30 cellular contexts compared by ENCODE assay signal in genomic region chr9:87830446-87830845, GRCh38. TPM values are rescaled to one million over a fixed set of nuclear protein-coding genes. Genes with fewer than 3 reads are reported as not detected.
"Had no signal": no experiment of that assay in that cellular context is flagged by ENCODE, and none has a peak within 500 bp of the region (broad histone marks: within the 10 kb centered on the region; RNA-seq: fewer than 3 reads in every experiment).

No MANE protein-coding gene starts in this region.

- H3K9me3 ChIP-seq: heart left ventricle, lower lobe of right lung, thyroid gland had no signal

- H3K36me3 ChIP-seq: heart left ventricle, lower lobe of right lung, thyroid gland had no signal

- H3K36me3 Mint-ChIP-seq: activated CD8-positive, alpha-beta memory T cell treated with anti-CD3 and anti-CD28 coated beads, Interleukin-2, amount 10 ng/mL, durations not matched to agents 7 days and 5 days; activated naive CD4-positive, alpha-beta T cell treated with anti-CD3 and anti-CD28 coated beads, Interleukin-2, amount 50 U/mL, for 24 hours; brain; immature natural killer cell; naive B cell had no signal

- ATAC-seq: activated CD4-positive, CD25-positive, alpha-beta regulatory T cell treated with anti-CD3 and anti-CD28 coated beads, Interleukin-2, amount 50 U/mL, for 24 hours; activated CD8-positive, alpha-beta memory T cell treated with anti-CD3 and anti-CD28 coated beads, Interleukin-2, amount 10 ng/mL, durations not matched to agents 7 days and 5 days; heart left ventricle; left lobe of liver; lower lobe of right lung; sciatic nerve; stimulated activated naive CD8-positive, alpha-beta T cell treated with anti-CD3 and anti-CD28 coated beads, Interleukin-15, Interleukin-2, amounts not matched to agents 100 U/mL and 50 U/mL, for 24 hours had no signal

- H3K4me1 ChIP-seq: heart left ventricle, lower lobe of right lung, thyroid gland had no signal

- H3K9me3 Mint-ChIP-seq: activated naive CD4-positive, alpha-beta T cell treated with anti-CD3 and anti-CD28 coated beads, Interleukin-2, amount 50 U/mL, for 24 hours; dendritic cell treated with granulocyte-macrophage colony-stimulating factor and Interleukin-4, amounts not matched to agents 40 ng/mL and 50 ng/mL, for 4 days; T-helper 1 cell treated with Interleukin-12 subunit alpha and Interleukin-12 subunit beta and Interleukin-4 antibody, amounts not matched to agents 30 μg/mL and 1 μg/mL, for 36 hours had no signal

- H3K27ac Mint-ChIP-seq: activated CD8-positive, alpha-beta memory T cell treated with anti-CD3 and anti-CD28 coated beads, Interleukin-2, amount 10 ng/mL, durations not matched to agents 7 days and 5 days; activated naive CD4-positive, alpha-beta T cell treated with anti-CD3 and anti-CD28 coated beads, Interleukin-2, amount 50 U/mL, for 24 hours; brain; dendritic cell treated with granulocyte-macrophage colony-stimulating factor and Interleukin-4, amounts not matched to agents 40 ng/mL and 50 ng/mL, for 4 days; immature natural killer cell; T-helper 1 cell treated with Interleukin-12 subunit alpha and Interleukin-12 subunit beta and Interleukin-4 antibody, amounts not matched to agents 30 μg/mL and 1 μg/mL, for 36 hours had no signal

- H3K4me3 ChIP-seq: heart left ventricle, lower lobe of right lung, thyroid gland had no signal

- H3K27me3 Mint-ChIP-seq: activated naive CD4-positive, alpha-beta T cell treated with anti-CD3 and anti-CD28 coated beads, Interleukin-2, amount 50 U/mL, for 24 hours had no signal

- H3K27me3 ChIP-seq: thyroid gland had no signal

- DNase-seq: activated CD8-positive, alpha-beta memory T cell treated with anti-CD3 and anti-CD28 coated beads, Interleukin-2, amount 10 ng/mL, durations not matched to agents 7 days and 5 days; activated effector memory CD4-positive, alpha-beta T cell treated with anti-CD3 and anti-CD28 coated beads, Interleukin-2, amount 50 U/mL, for 16 hours; activated T-cell treated with anti-CD3 and anti-CD28 coated beads for 4 hours; anterior cingulate cortex; caudate nucleus; effector CD4-positive, alpha-beta T cell; heart left ventricle; immature natural killer cell; lower lobe of right lung; naive B cell; occipital lobe; small intestine; stimulated activated CD4-positive, alpha-beta T cell treated with anti-CD3 and anti-CD28 coated beads, Interleukin-2, amount 100 ng/mL, for 48 hours; stimulated activated naive CD8-positive, alpha-beta T cell treated with anti-CD3 and anti-CD28 coated beads, Interleukin-15, Interleukin-2, amounts not matched to agents 100 U/mL and 50 U/mL, for 24 hours; thyroid gland had no signal

- H3K27ac ChIP-seq: heart left ventricle, lower lobe of right lung, thyroid gland had no signal

- H3K4me3 Mint-ChIP-seq: activated CD8-positive, alpha-beta memory T cell treated with anti-CD3 and anti-CD28 coated beads, Interleukin-2, amount 10 ng/mL, durations not matched to agents 7 days and 5 days; activated naive CD4-positive, alpha-beta T cell treated with anti-CD3 and anti-CD28 coated beads, Interleukin-2, amount 50 U/mL, for 24 hours; brain; dendritic cell treated with granulocyte-macrophage colony-stimulating factor and Interleukin-4, amounts not matched to agents 40 ng/mL and 50 ng/mL, for 4 days; immature natural killer cell; naive B cell; T-helper 1 cell treated with Interleukin-12 subunit alpha and Interleukin-12 subunit beta and Interleukin-4 antibody, amounts not matched to agents 30 μg/mL and 1 μg/mL, for 36 hours had no signal

- H3K4me1 Mint-ChIP-seq: activated CD8-positive, alpha-beta memory T cell treated with anti-CD3 and anti-CD28 coated beads, Interleukin-2, amount 10 ng/mL, durations not matched to agents 7 days and 5 days; immature natural killer cell; naive B cell had no signal

RNA-seq across cellular contexts. Expression of gene SPATA31E1, which starts 52.2 kb away (rescaled TPM):
- total RNA-seq: activated CD8-positive, alpha-beta memory T cell treated with anti-CD3 and anti-CD28 coated beads, Interleukin-2, amount 10 ng/mL, durations not matched to agents 7 days and 5 days; epithelial cell of proximal tubule; fibroblast of villous mesenchyme; heart left ventricle; kidney epithelial cell; left lobe of liver; lower lobe of right lung; mesenteric fat pad; mucosa of gallbladder; occipital lobe; sciatic nerve; subcutaneous adipose tissue; urinary bladder had no signal
- polyA plus RNA-seq: heart left ventricle, immature natural killer cell, neural cell, small intestine had no signal
